Comparison of ENCODE assay signal across 31 cellular contexts in the genomic region with DNA sequence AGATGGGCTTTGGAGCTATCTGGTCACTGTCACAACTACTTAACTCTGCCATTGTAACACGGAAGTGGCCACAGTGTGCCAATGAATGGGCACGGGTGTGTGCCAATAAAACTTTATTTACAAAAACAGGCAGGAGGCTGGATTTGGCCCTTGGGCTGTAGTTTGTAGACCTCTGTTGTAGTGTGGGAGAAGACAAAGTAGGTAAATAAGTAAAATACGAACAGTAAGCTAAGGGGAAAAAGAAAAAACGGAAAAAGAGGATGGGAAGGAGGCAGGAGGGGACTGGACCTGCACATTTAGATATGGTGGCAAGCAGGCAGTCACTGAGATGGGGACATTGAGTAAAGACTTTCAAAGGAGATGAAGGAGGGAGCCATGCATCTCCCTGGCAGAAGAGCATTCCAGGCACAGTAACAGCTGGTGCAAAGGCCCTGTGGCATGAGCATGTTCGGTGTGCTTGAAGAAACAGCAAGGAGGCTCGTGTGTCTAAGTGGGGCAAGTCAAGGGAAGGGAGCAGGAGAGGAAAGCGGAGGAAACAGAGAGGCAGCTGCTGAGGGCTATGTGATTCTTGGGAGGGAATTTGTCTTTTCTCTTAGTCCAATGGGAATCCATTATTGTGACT.
"Had no signal": no experiment of that assay in that cellular context is flagged by ENCODE, and none has a peak within 500 bp of the region (broad histone marks: within the 10 kb centered on the region; RNA-seq: fewer than 3 reads in every experiment).

No MANE protein-coding gene starts in this region.

- H3K4me1 ChIP-seq: ascending aorta, body of pancreas had no signal

- H3K27ac Mint-ChIP-seq: activated CD4-positive, alpha-beta T cell treated with anti-CD3 and anti-CD28 coated beads, Interleukin-2, amount 10 ng/mL, durations not matched to agents 24 days and 14 days; activated CD8-positive, alpha-beta memory T cell treated with anti-CD3 and anti-CD28 coated beads, Interleukin-2, amount 10 ng/mL, durations not matched to agents 7 days and 5 days; activated naive CD8-positive, alpha-beta T cell treated with anti-CD3 and anti-CD28 coated beads, Interleukin-2, amount 50 U/mL, for 24 hours; activated T-cell treated with anti-CD3 and anti-CD28 coated beads, Interleukin-2, amount 50 U/mL, for 24 hours; activated T-helper 1 cell treated with anti-CD3 and anti-CD28 coated beads, Interleukin-12 subunit alpha, Interleukin-12 subunit beta, Interleukin-2, Interleukin-4 antibody, amounts not matched to agents 30 ng/mL and 10 ng/mL and 1 ng/mL, durations not matched to agents 14 hours and 24 hours and 36 hours; WTC11 had no signal

- H3K27me3 ChIP-seq: ascending aorta, body of pancreas had no signal

- H3K4me3 Mint-ChIP-seq: activated CD4-positive, alpha-beta T cell treated with anti-CD3 and anti-CD28 coated beads, Interleukin-2, amount 10 ng/mL, durations not matched to agents 24 days and 14 days; activated CD8-positive, alpha-beta memory T cell treated with anti-CD3 and anti-CD28 coated beads, Interleukin-2, amount 10 ng/mL, durations not matched to agents 7 days and 5 days; activated naive CD8-positive, alpha-beta T cell treated with anti-CD3 and anti-CD28 coated beads, Interleukin-2, amount 50 U/mL, for 24 hours; activated T-cell treated with anti-CD3 and anti-CD28 coated beads, Interleukin-2, amount 50 U/mL, for 24 hours; activated T-helper 1 cell treated with anti-CD3 and anti-CD28 coated beads, Interleukin-12 subunit alpha, Interleukin-12 subunit beta, Interleukin-2, Interleukin-4 antibody, amounts not matched to agents 30 ng/mL and 10 ng/mL and 1 ng/mL, durations not matched to agents 14 hours and 24 hours and 36 hours; WTC11 had no signal

- ATAC-seq: activated CD8-positive, alpha-beta memory T cell treated with anti-CD3 and anti-CD28 coated beads, Interleukin-2, amount 10 ng/mL, durations not matched to agents 7 days and 5 days; activated naive CD4-positive, alpha-beta T cell treated with anti-CD3 and anti-CD28 coated beads, Interleukin-2, amount 50 U/mL, for 72 hours; activated naive CD8-positive, alpha-beta T cell treated with anti-CD3 and anti-CD28 coated beads, Interleukin-2, amount 50 U/mL, for 24 hours; body of pancreas; Right ventricle myocardium inferior; WTC11 had no signal

- H3K36me3 Mint-ChIP-seq: WTC11 had no signal

- H3K9me3 ChIP-seq: ascending aorta, body of pancreas had no signal

- H3K27me3 Mint-ChIP-seq: activated CD4-positive, alpha-beta T cell treated with anti-CD3 and anti-CD28 coated beads, Interleukin-2, amount 10 ng/mL, durations not matched to agents 24 days and 14 days; activated CD8-positive, alpha-beta memory T cell treated with anti-CD3 and anti-CD28 coated beads, Interleukin-2, amount 10 ng/mL, durations not matched to agents 7 days and 5 days; activated naive CD8-positive, alpha-beta T cell treated with anti-CD3 and anti-CD28 coated beads, Interleukin-2, amount 50 U/mL, for 24 hours; activated T-cell treated with anti-CD3 and anti-CD28 coated beads, Interleukin-2, amount 50 U/mL, for 24 hours had no signal

- H3K9ac ChIP-seq: KMS-11 had no signal

- FAIRE-seq: bronchial epithelial cell had no signal

- H3K36me3 ChIP-seq: ascending aorta had no signal

- H3K4me2 ChIP-seq: KMS-11 had no signal

- H3K4me1 Mint-ChIP-seq: activated CD4-positive, alpha-beta T cell treated with anti-CD3 and anti-CD28 coated beads, Interleukin-2, amount 10 ng/mL, durations not matched to agents 24 days and 14 days had no signal

- H3K27ac ChIP-seq: ascending aorta, body of pancreas, KMS-11, SK-N-MC had no signal

- DNase-seq: activated CD4-positive, alpha-beta T cell treated with anti-CD3 and anti-CD28 coated beads for 1 hour; activated CD4-positive, alpha-beta T cell treated with anti-CD3 and anti-CD28 coated beads, Interleukin-2, amount 10 ng/mL, durations not matched to agents 24 days and 14 days; activated CD4-positive, alpha-beta T cell treated with anti-CD3 and anti-CD28 coated beads, Interleukin-2, amount 50 U/mL, for 48 hours; activated CD8-positive, alpha-beta memory T cell treated with anti-CD3 and anti-CD28 coated beads, Interleukin-2, amount 10 ng/mL, durations not matched to agents 7 days and 5 days; activated effector memory CD4-positive, alpha-beta T cell treated with Interleukin-2 at 50 U/mL for 16 hours; activated naive CD4-positive, alpha-beta T cell treated with Interleukin-2 at 50 U/mL for 16 hours; activated naive CD8-positive, alpha-beta T cell treated with anti-CD3 and anti-CD28 coated beads, Interleukin-2, amount 50 U/mL, for 24 hours; activated T-cell treated with anti-CD3 and anti-CD28 coated beads, Interleukin-2, amount 50 U/mL, for 24 hours; amniotic stem cell; body of pancreas; central memory CD4-positive, alpha-beta T cell; NCI-H1092; NCI-H1417; NCI-H1930; NCI-H2107; NCI-H2171 treated with DMSO at 0.1 percent for 48 hours; NCI-H345; NCI-H510A; NCI-H526 treated with DMSO at 0.1 percent for 48 hours; NCI-H82; RPMI8226; T-helper 1 cell; T-helper 9 cell had no signal

- H3K4me3 ChIP-seq: ascending aorta, body of pancreas, SK-N-MC had no signal
